14 cellular contexts compared by ENCODE assay signal in the genomic region with DNA sequence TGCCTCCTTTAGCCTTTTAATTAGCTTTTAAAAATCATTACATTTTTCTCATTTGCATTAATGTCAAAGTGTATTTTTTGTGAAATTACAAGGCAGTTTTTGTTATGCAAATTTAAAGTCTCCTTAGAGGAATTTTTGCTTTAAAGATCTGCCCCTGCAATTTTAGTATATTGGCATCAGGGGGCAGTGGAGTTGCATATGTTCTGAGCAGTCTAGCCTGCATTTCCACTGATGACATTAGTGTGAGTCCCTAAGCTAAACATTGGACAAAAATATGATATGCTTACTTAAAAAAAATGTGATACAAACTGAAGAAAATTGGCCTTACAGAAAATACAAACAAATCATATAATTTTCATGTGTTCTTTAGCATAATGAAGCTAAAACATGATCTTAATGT.
DNase-seq lines count a peak whose midpoint lies in the region; ATAC-seq, FAIRE-seq and TF ChIP-seq lines count a peak whose summit lies in the region.
"Had no signal": no experiment of that assay in that cellular context is flagged by ENCODE, and none has a peak within 500 bp of the region (broad histone marks: within the 10 kb centered on the region; RNA-seq: fewer than 3 reads in every experiment).

No MANE protein-coding gene starts in this region.

- TF ChIP-seq CTCF in BE2C (IDR thresholded peaks at IDR 0.05; ENCODE audit: low read depth, low read length) (peak; percentile 41), PC-9 (conservative IDR thresholded peaks at IDR 0.05) (peak; percentile 48), fibroblast of villous mesenchyme (IDR thresholded peaks at IDR 0.05; ENCODE audit: insufficient read depth, low read depth, low read length) (peak; percentile 7)

- POLR2A ChIA-PET in PC-9 (lab: Charles Lee; ENCODE audit: unreplicated experiment) = no interaction called here

- H3K27me3 ChIP-seq in BE2C = no peaks in the 10 kb centered on the region
- H3K27me3 ChIP-seq in PC-9 (ENCODE audit: insufficient read depth, low read depth) = no peaks in the 10 kb centered on the region

- intact Hi-C loops in PC-9 (cut with micrococcal nuclease; ENCODE audit: unreplicated experiment) (no loop called here), sciatic nerve (cut with DNase I) (no loop called here)

- CTCF ChIA-PET in PC-9 (lab: Charles Lee) = no interaction called here

- no peaks in the 10 kb centered on the region for H3K9me2 ChIP-seq in PC-9 (ENCODE audit: insufficient read depth)

- no TSS peak for BruUV-seq in PC-9 (replicated peaks; lab: Mats Ljungman, UMichigan)

- H3K9me3 ChIP-seq in BE2C (no peaks in the 10 kb centered on the region), PC-9 (ENCODE audit: insufficient read depth, low read depth) (no peaks in the 10 kb centered on the region; the same call in none of the 2 replicates)

- TF ChIP-seq POLR2A in H54 (IDR thresholded peaks at IDR 0.05; ENCODE audit: low read depth, low read length) = no peak

- H4K20me1 ChIP-seq in PC-9 (ENCODE audit: insufficient read depth) = no peaks in the 10 kb centered on the region

- no peaks in the 10 kb centered on the region for H3K79me2 ChIP-seq in PC-9 (ENCODE audit: low read depth)

- no peak for FAIRE-seq in H54 (lab: Jason Lieb, UNC)

- no peak overlapping the region for H2AFZ ChIP-seq in PC-9

- H3F3A ChIP-seq in PC-9 (ENCODE audit: insufficient read depth, low read depth) = no peaks in the 10 kb centered on the region

- no peaks in the 10 kb centered on the region for H3K36me3 ChIP-seq in BE2C
- H3K36me3 ChIP-seq in PC-9 (ENCODE audit: low read depth) = no peaks in the 10 kb centered on the region

- no peak overlapping the region for H3K4me2 ChIP-seq in PC-9

- H3K4me3 ChIP-seq in BE2C (ENCODE audit: low read depth, low read length) (no peak overlapping the region), PC-9 (no peak overlapping the region), fibroblast of villous mesenchyme (ENCODE audit: low read depth, low read length) (no peak overlapping the region)
- H3K4me3 ChIP-seq: lung had no signal

- no peak for ATAC-seq in sciatic nerve
- ATAC-seq: activated CD8-positive, alpha-beta T cell treated with anti-CD3 and anti-CD28 coated beads for 36 hours had no signal

- DNase-seq in BE2C (no peak), H4 (ENCODE audit: low spot score) (peak; percentile 51), PC-9 (no peak), fibroblast of villous mesenchyme (ENCODE audit: low read depth) (no peak), H54 (ENCODE audit: insufficient read length, low spot score) (no peak), dermis blood vessel endothelial cell (no peak), activated gamma-delta T cell (lab: John Stamatoyannopoulos, UW) (no peak), sciatic nerve (ENCODE audit: low spot score) (no peak)
- DNase-seq: activated CD8-positive, alpha-beta T cell treated with anti-CD3 and anti-CD28 coated beads for 36 hours; activated naive CD8-positive, alpha-beta T cell treated with anti-CD3 and anti-CD28 coated beads, Interleukin-2, amount 10 ng/mL, durations not matched to agents 7 days and 5 days; head of caudate nucleus; NCI-H1436 treated with DMSO at 0.1 percent for 48 hours; NK-92 treated with Interleukin-12 subunit alpha and Interleukin-12 subunit beta, amount 100 ng/mL, for 24 hours had no signal

- no peak overlapping the region for H3K27ac ChIP-seq in PC-9

- H3K4me1 ChIP-seq in BE2C (no peaks in the 10 kb centered on the region), PC-9 (replicated peaks; ENCODE audit: insufficient read depth) (no peaks in the 10 kb centered on the region)
